8 cellular contexts compared by ENCODE assay signal in the genomic region with DNA sequence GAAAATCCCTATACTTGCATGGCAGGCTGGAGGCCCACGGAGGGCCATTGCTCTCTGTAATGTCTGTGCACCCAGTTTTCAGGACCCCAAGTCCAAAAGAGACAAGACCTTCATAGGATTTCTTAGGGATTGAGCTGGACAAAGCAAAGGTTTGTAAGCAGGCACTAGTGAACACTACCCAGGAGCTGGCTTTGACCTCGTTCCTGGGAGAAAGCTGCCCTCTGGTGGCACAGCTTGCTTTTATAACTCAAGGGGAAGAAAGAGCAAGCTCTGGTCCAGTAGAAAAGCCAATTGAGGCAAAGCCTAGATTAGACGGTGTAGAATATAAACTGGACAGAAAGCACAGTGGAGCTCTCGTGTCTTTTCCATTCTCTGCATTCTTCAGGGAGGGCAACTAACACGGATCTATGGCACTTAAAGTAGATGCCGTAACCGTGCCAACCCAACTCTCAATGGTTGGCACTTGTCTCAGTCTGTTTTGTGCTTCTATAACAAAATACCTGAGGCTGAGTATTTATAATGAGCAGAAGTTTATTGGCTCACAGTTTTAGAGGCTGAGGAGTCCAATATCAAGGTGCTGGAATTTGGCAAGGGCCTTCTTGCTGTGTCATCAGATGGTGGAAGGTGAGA. TPM values are rescaled to one million over a fixed set of nuclear protein-coding genes. Genes with fewer than 3 reads are reported as not detected.
DNase-seq lines count a peak whose midpoint lies in the region; ATAC-seq and TF ChIP-seq lines count a peak whose summit lies in the region.

No MANE protein-coding gene starts in this region.

- H3K27ac ChIP-seq in Peyer's patch (no peak overlapping the region), endodermal cell (ENCODE audit: low read depth, low read length) (no peak overlapping the region), lung (ENCODE audit: low read depth in 1 of 2, low read length in 1 of 2) (no peak overlapping the region)

- no peaks in the 10 kb centered on the region for H3K36me3 Mint-ChIP-seq in endodermal cell (ENCODE audit: low read depth)

- no peaks in the 10 kb centered on the region for H3K4me1 ChIP-seq in Peyer's patch
- no peaks in the 10 kb centered on the region for H3K4me1 ChIP-seq in endodermal cell (ENCODE audit: control insufficient read depth, insufficient read depth, low read length)
- peaks cover 0 to 5% of the 10 kb centered on the region in 2 donors for H3K4me1 ChIP-seq in lung (ENCODE audit: control insufficient read depth in 2 of 2, insufficient read depth in 2 of 2, low read length in 2 of 2)

- H3K9me3 ChIP-seq in Peyer's patch (no peaks in the 10 kb centered on the region), endodermal cell (ENCODE audit: control insufficient read depth, low read length) (no peaks in the 10 kb centered on the region), lung (ENCODE audit: control insufficient read depth in 2 of 2, insufficient read depth in 1 of 2, low read length in 1 of 2) (no peaks in the 10 kb centered on the region)

- peak; percentile 76 for ATAC-seq in lung (ENCODE audit: insufficient read depth, low FRiP score)

- H3K9ac ChIP-seq in endodermal cell (ENCODE audit: extremely low read depth, low read length, poor library complexity, severe bottlenecking) = no peak overlapping the region

- no peak overlapping the region for H3K4me3 Mint-ChIP-seq in endodermal cell

- H3K27ac Mint-ChIP-seq in endodermal cell = no peak overlapping the region

- H3K36me3 ChIP-seq in Peyer's patch (no peaks in the 10 kb centered on the region), endodermal cell (ENCODE audit: control insufficient read depth, insufficient read depth, low read length) (no peaks in the 10 kb centered on the region), lung (ENCODE audit: control insufficient read depth in 2 of 2, insufficient read depth in 2 of 2, low read length in 2 of 2) (no peaks in the 10 kb centered on the region)

- peaks cover 26% of the 10 kb centered on the region for H3K27me3 Mint-ChIP-seq in endodermal cell (ENCODE audit: insufficient read depth)

- H3K9me3 Mint-ChIP-seq in endodermal cell = no peaks in the 10 kb centered on the region

- no peak overlapping the region for H3K4me3 ChIP-seq in GM12864 (ENCODE audit: low read depth, low read length)
- H3K4me3 ChIP-seq in Peyer's patch = no peak overlapping the region
- no peak overlapping the region for H3K4me3 ChIP-seq in endodermal cell (ENCODE audit: low read length)
- H3K4me3 ChIP-seq in lung = no peak overlapping the region

- TF ChIP-seq CTCF in GM12864 (IDR thresholded peaks at IDR 0.05; ENCODE audit: low read depth, low read length, missing control alignments) = peak; percentile 57
- TF ChIP-seq CTCF in Peyer's patch (IDR thresholded peaks at IDR 0.05) = peak in 4 of 6 experiments; percentile 41 to 83 (median 76)
- peak; percentile 87 for TF ChIP-seq CTCF in endodermal cell (conservative IDR thresholded peaks at IDR 0.05)
- peak; percentile 47 for TF ChIP-seq CTCF in lung (IDR thresholded peaks at IDR 0.05; ENCODE audit: control extremely low read depth, extremely low read depth)

- WGBS in endodermal cell (ENCODE audit: insufficient coverage in 1 of 2, insufficient read length in 1 of 2), 2 experiments = 26 to 37% methylated on average over 3 to 7 of the region's 7 CpGs
- 41 to 42% methylated on average over 7 of the region's 7 CpGs for WGBS in lung, 2 donors

- in situ Hi-C loops in ACHN (cut with HindIII; ENCODE audit: low pct_ligation_motif_present, low pct_unique_long_range_greater_than_20kb, low sequenced_read_pairs) = no loop called here

- DNase-seq in ACHN = peak; percentile 63
- no peak for DNase-seq in GM12864 (ENCODE audit: low read depth)
- DNase-seq in HUDEP-2 (lab: John Stamatoyannopoulos, UW; ENCODE audit: unreplicated experiment in 76 of 76) = peak in 43 of 76 experiments; percentile 2 to 59 (median 18)
- peak; percentile 29 to 81 (median 71) for DNase-seq in Peyer's patch
- peak; percentile 94 for DNase-seq in endodermal cell
- DNase-seq in lung (ENCODE audit: low spot score) = peak; percentile 79
- no peak for DNase-seq in T-helper 9 cell
- DNase-seq in HCEC 1CT = no peak

- no peak for TF ChIP-seq POLR2A in Peyer's patch (IDR thresholded peaks at IDR 0.05)

- H3K27me3 ChIP-seq in Peyer's patch = no peaks in the 10 kb centered on the region
- H3K27me3 ChIP-seq in endodermal cell (ENCODE audit: control insufficient read depth, insufficient read depth, low read length, poor library complexity, severe bottlenecking) = peaks cover 18% of the 10 kb centered on the region
- no peaks in the 10 kb centered on the region for H3K27me3 ChIP-seq in lung (ENCODE audit: control insufficient read depth, insufficient read depth)

- H3K4me1 Mint-ChIP-seq in endodermal cell = peaks cover 2% of the 10 kb centered on the region

RNA-seq across cellular contexts. Expression of a gene that starts 7.9 kb away (rescaled TPM):
- total RNA-seq in Peyer's patch (1 to 10 TPM in 1 of 4 donors, under 1 TPM in 1, not detected in 2; 0.76 to 1.2 TPM), endodermal cell (1 to 10 TPM; 1.1 to 1.9 TPM), lung (1 to 10 TPM in 1 of 2 donors, under 1 TPM in 1; 0.89 to 1.5 TPM)
- 2.5 TPM for polyA plus RNA-seq in endodermal cell (2013, experiment 1 of 2)
- polyA plus RNA-seq in endodermal cell (2013, experiment 2 of 2) = 0.70 TPM
- polyA plus RNA-seq in lung = under 1 TPM; 0.26 to 0.61 TPM

Comparison
In these comparisons a context has a peak if more than half of its experiments do, and no peak if none do; other contexts are left out.
1. DNase-seq: peak in ACHN (single experiment), HUDEP-2 (43 of 76), Peyer's patch (3 of 3), endodermal cell (single experiment) and lung (single experiment); none in GM12864 (single experiment), T-helper 9 cell (single experiment) and HCEC 1CT (single experiment).
2. Peak in every context shown above with its lines, with median percentiles within 50 percentile points of each other: CTCF ChIP-seq.